2 cellular contexts compared by ENCODE assay signal in the genomic region with DNA sequence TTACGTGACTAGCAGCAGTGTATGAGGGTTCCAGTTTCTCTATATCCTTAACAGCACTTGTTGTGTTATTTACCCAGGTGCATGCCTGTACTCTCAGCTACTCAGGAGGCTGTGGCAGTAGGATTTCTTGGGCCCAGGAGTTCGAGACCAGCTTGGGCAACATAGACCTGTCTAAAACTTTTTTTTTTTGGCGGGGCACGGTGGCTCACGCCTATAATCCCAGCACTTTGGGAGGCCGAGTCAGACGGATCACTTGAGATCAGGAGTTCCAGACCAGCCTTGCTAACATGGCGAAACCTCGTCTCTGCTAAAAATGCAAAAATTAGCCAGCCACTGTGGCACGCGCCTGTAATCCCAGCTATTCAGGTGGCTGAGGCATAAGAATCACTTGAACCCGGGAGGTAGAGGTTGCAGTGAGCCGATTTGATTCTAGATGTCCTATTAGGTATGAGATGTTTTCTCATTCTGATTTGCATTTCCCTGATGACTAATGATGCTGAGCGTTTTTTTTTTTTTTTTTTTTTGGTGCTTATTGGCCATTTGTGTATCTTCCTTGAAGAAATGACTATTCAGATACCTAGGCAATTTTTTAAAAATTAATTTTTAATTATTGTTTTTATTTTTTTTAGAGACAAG.
TF ChIP-seq lines count a peak whose summit lies in the region.

No MANE protein-coding gene starts in this region.

TF ChIP-seq in A549, 52 proteins besides CTCF, POLR2A, EP300 and RAD21:
- no peak for TF ChIP-seq KDM5A (IDR thresholded peaks at IDR 0.05)
- TF ChIP-seq HEYL (CRISPR knock-in tag; IDR thresholded peaks at IDR 0.05): no peak
- TF ChIP-seq JUN (IDR thresholded peaks at IDR 0.05): no peak
- TF ChIP-seq TP53 (CRISPR knock-in tag; IDR thresholded peaks at IDR 0.05): no peak
TF ChIP-seq in A549: peak in this region for 0.

TF ChIP-seq in IMR-90, 13 proteins besides CTCF, POLR2A, EP300 and RAD21:
- TF ChIP-seq RCOR1 (IDR thresholded peaks at IDR 0.05; ENCODE audit: insufficient replicate concordance, low read length) (no peak), NFE2L2 (IDR thresholded peaks at IDR 0.05; ENCODE audit: low read depth, low read length) (no peak), RFX5 (IDR thresholded peaks at IDR 0.05; ENCODE audit: low read depth, low read length) (no peak), MXI1 (IDR thresholded peaks at IDR 0.05; ENCODE audit: borderline replicate concordance, low read depth, low read length) (no peak), SMC3 (IDR thresholded peaks at IDR 0.05; ENCODE audit: low read depth, low read length) (no peak)
